Comparison of ENCODE assay signal across 8 cellular contexts in genomic region chr9:35664531-35665470, GRCh38. TPM values are rescaled to one million over a fixed set of nuclear protein-coding genes. Genes with fewer than 3 reads are reported as not detected.
DNase-seq lines count a peak whose midpoint lies in the region; ATAC-seq and TF ChIP-seq lines count a peak whose summit lies in the region.

ARHGEF39 (minus strand) TSS chr9:35665195; CDS start chr9:35665169, 26 bp downstream.

- ATAC-seq in GM18873 (IDR thresholded peaks at IDR 0.05; ENCODE audit: low FRiP score, unreplicated experiment) (peak; percentile 43), HG03135 (IDR thresholded peaks at IDR 0.05; ENCODE audit: unreplicated experiment) (peak; percentile 72)

- TF ChIP-seq CTCF in WI38 (IDR thresholded peaks at IDR 0.05; ENCODE audit: low read depth, low read length) (no peak), chondrocyte (IDR thresholded peaks at IDR 0.05) (peak; percentile 64)

- DNase-seq in AG20443 (ENCODE audit: low spot score) (peak; percentile 97), NCI-H345 (lab: John Stamatoyannopoulos, UW) (peak; percentile 88), chondrocyte (ENCODE audit: low spot score) (no peak)
- DNase-seq in stimulated activated CD4-positive, alpha-beta T cell treated with anti-CD3 and anti-CD28 coated beads, Interleukin-1b, Interleukin-23, amount 100 ng/mL, for 24 hours (ENCODE audit: low read depth in 4 of 4, low spot score in 1 of 4), result peak in 3 of 4 experiments; percentile 42 to 73 (median 56)

- peaks cover 75% of the 10 kb centered on the region for H3K4me1 Mint-ChIP-seq in chondrocyte (ENCODE audit: low read depth)

- H3K4me3 Mint-ChIP-seq in chondrocyte (ENCODE audit: unreplicated experiment), result peak within 1 kb of the TSS; percentile 73

- peak within 1 kb of the TSS; percentile 63 for H3K4me3 ChIP-seq in WI38 (ENCODE audit: low read depth, low read length)

- H3K27me3 Mint-ChIP-seq in chondrocyte (ENCODE audit: low read depth), result no peaks in the 10 kb centered on the region

- peak within 1 kb of the TSS; percentile 46 for H3K27ac ChIP-seq in layer of hippocampus (ENCODE audit: low read depth, low read length)

- peak within 1 kb of the TSS; percentile 69 for H3K27ac Mint-ChIP-seq in chondrocyte (ENCODE audit: unreplicated experiment)

- H3K9me3 Mint-ChIP-seq in chondrocyte (ENCODE audit: low read depth), result no peaks in the 10 kb centered on the region

- no peaks in the 10 kb centered on the region for H3K27me3 ChIP-seq in layer of hippocampus (ENCODE audit: control insufficient read depth, insufficient read depth, low read length)

- peaks cover 10% of the 10 kb centered on the region for H3K36me3 Mint-ChIP-seq in chondrocyte (ENCODE audit: low read depth)

RNA-seq across cellular contexts. Expression of gene ARHGEF39, which starts in this region (rescaled TPM):
- 0.79 to 2.3 TPM (median 0.85 TPM) in 3 replicates for total RNA-seq in chondrocyte
